In genomic region chr2:147027451-147027850, GRCh38 we compare ENCODE assay signal across 20 cellular contexts.
DNase-seq lines count a peak whose midpoint lies in the region; ATAC-seq lines count a peak whose summit lies in the region.
"Had no signal": no experiment of that assay in that cellular context is flagged by ENCODE, and none has a peak within 500 bp of the region (broad histone marks: within the 10 kb centered on the region; RNA-seq: fewer than 3 reads in every experiment).

No MANE protein-coding gene starts in this region.

- in situ Hi-C loops in GM23248 (cut with MboI): no loop called here

- DNase-seq in GM23248 (peak; percentile 5), adipocyte (ENCODE audit: low read depth) (no peak), fibroblast of peridontal ligament (ENCODE audit: extremely low read depth) (peak; percentile 55), NCI-H2171 treated with DMSO at 0.1 percent for 48 hours (lab: John Stamatoyannopoulos, UW) (no peak), DMS53 (lab: John Stamatoyannopoulos, UW) (no peak)
- no peak for DNase-seq in activated CD8-positive, alpha-beta memory T cell treated with anti-CD3 and anti-CD28 coated beads, Interleukin-2, amount 10 ng/mL, durations not matched to agents 7 days and 5 days
- DNase-seq: AML-193; CD4-positive, alpha-beta T cell; NCI-H1092; NCI-H1436; NCI-H187; NCI-H524 treated with DMSO at 0.1 percent for 48 hours; NCI-H774; PC-9; RPMI8226; SHP77 had no signal

- peaks cover 3% of the 10 kb centered on the region for H3K9me3 Mint-ChIP-seq in activated CD8-positive, alpha-beta memory T cell treated with anti-CD3 and anti-CD28 coated beads, Interleukin-2, amount 10 ng/mL, durations not matched to agents 7 days and 5 days (ENCODE audit: low read depth)

- H2AFZ ChIP-seq in GM23248: no peak overlapping the region
- H2AFZ ChIP-seq: GM23338, PC-9 had no signal

- H3F3A ChIP-seq in GM23248 (ENCODE audit: insufficient read depth): peaks cover 44% of the 10 kb centered on the region

- H3K79me2 ChIP-seq in GM23248 (ENCODE audit: insufficient read depth): no peaks in the 10 kb centered on the region

- no peaks in the 10 kb centered on the region for H3K9me3 ChIP-seq in GM23248 (ENCODE audit: low read depth)
- peaks cover 7% of the 10 kb centered on the region for H3K9me3 ChIP-seq in adipocyte (ENCODE audit: control insufficient read depth, low read length)
- H3K9me3 ChIP-seq in skeletal muscle satellite cell (replicated peaks; ENCODE audit: low read length): no peaks in the 10 kb centered on the region

- H3K9me2 ChIP-seq in GM23248 (ENCODE audit: insufficient read depth): no peaks in the 10 kb centered on the region

- H4K20me1 ChIP-seq in GM23248 (ENCODE audit: insufficient read depth): no peaks in the 10 kb centered on the region
- H4K20me1 ChIP-seq: BLaER1 treated with 17β-estradiol and CSF1 and Interleukin-3, amounts not matched to agents 10 nM and 100 nM had no signal

- WGBS in GM23248 (ENCODE audit: low coverage in 1 of 2, low lambda C conversion rate in 2 of 2, missing lambda C conversion rate in 2 of 2), 2 experiments: 5 to 8% methylated on average over 1 of the region's 1 CpG

- H3K27me3 ChIP-seq in GM23248 (replicated peaks; ENCODE audit: insufficient read depth): no peaks in the 10 kb centered on the region
- H3K27me3 ChIP-seq in adipocyte (replicated peaks; ENCODE audit: control insufficient read depth, insufficient read depth, low read length): no peaks in the 10 kb centered on the region
- H3K27me3 ChIP-seq in skeletal muscle satellite cell (ENCODE audit: control insufficient read depth, insufficient read depth, low read length): no peaks in the 10 kb centered on the region
- H3K27me3 ChIP-seq: BLaER1 treated with 17β-estradiol and CSF1 and Interleukin-3, amounts not matched to agents 10 nM and 100 nM had no signal

- H3K4me3 ChIP-seq in GM23248: no peak overlapping the region
- peak overlapping the region; percentile 34 for H3K4me3 ChIP-seq in adipocyte (ENCODE audit: low read length)
- no peak overlapping the region for H3K4me3 ChIP-seq in skeletal muscle satellite cell (ENCODE audit: low read length)
- H3K4me3 ChIP-seq: BLaER1 treated with 17β-estradiol and CSF1 and Interleukin-3, amounts not matched to agents 10 nM and 100 nM; GM23338; PC-9 had no signal

- H3K36me3 Mint-ChIP-seq in activated CD8-positive, alpha-beta memory T cell treated with anti-CD3 and anti-CD28 coated beads, Interleukin-2, amount 10 ng/mL, durations not matched to agents 7 days and 5 days: no peaks in the 10 kb centered on the region

- CTCF ChIA-PET in activated CD8-positive, alpha-beta memory T cell treated with anti-CD3 and anti-CD28 coated beads, Interleukin-2, amount 10 ng/mL, durations not matched to agents 7 days and 5 days (lab: Charles Lee): no interaction called here

- ATAC-seq in activated CD8-positive, alpha-beta memory T cell treated with anti-CD3 and anti-CD28 coated beads, Interleukin-2, amount 10 ng/mL, durations not matched to agents 7 days and 5 days: no peak
- ATAC-seq: GM23338 had no signal

- H3K4me1 ChIP-seq in GM23248 (ENCODE audit: insufficient read depth) (peaks cover 39% of the 10 kb centered on the region), adipocyte (ENCODE audit: control insufficient read depth, insufficient read depth, low read length) (peaks cover 35% of the 10 kb centered on the region), skeletal muscle satellite cell (ENCODE audit: control insufficient read depth, insufficient read depth, low read length) (peaks cover 46% of the 10 kb centered on the region)

- no peaks in the 10 kb centered on the region for H3K27me3 Mint-ChIP-seq in activated CD8-positive, alpha-beta memory T cell treated with anti-CD3 and anti-CD28 coated beads, Interleukin-2, amount 10 ng/mL, durations not matched to agents 7 days and 5 days

- no peaks in the 10 kb centered on the region for H3K4me1 Mint-ChIP-seq in activated CD8-positive, alpha-beta memory T cell treated with anti-CD3 and anti-CD28 coated beads, Interleukin-2, amount 10 ng/mL, durations not matched to agents 7 days and 5 days

- no peak overlapping the region for H3K4me3 Mint-ChIP-seq in activated CD8-positive, alpha-beta memory T cell treated with anti-CD3 and anti-CD28 coated beads, Interleukin-2, amount 10 ng/mL, durations not matched to agents 7 days and 5 days
- H3K4me3 Mint-ChIP-seq: CD4-positive, alpha-beta T cell; GM23338 had no signal

- no peaks in the 10 kb centered on the region for H3K36me3 ChIP-seq in GM23248 (ENCODE audit: low read depth)
- H3K36me3 ChIP-seq in adipocyte (ENCODE audit: control insufficient read depth, insufficient read depth, low read length, severe bottlenecking): no peaks in the 10 kb centered on the region
- no peaks in the 10 kb centered on the region for H3K36me3 ChIP-seq in skeletal muscle satellite cell (ENCODE audit: insufficient read depth, low read length)
- H3K36me3 ChIP-seq: BLaER1 treated with 17β-estradiol and CSF1 and Interleukin-3, amounts not matched to agents 10 nM and 100 nM had no signal

- H3K27ac ChIP-seq in GM23248: peak overlapping the region; percentile 88
- H3K27ac ChIP-seq: BLaER1 treated with 17β-estradiol and CSF1 and Interleukin-3, amounts not matched to agents 10 nM and 100 nM; HL-60; PC-9 had no signal

- no peak overlapping the region for H3K9ac ChIP-seq in GM23248
- peak overlapping the region; percentile 18 for H3K9ac ChIP-seq in adipocyte (ENCODE audit: low read length)
- no peak overlapping the region for H3K9ac ChIP-seq in skeletal muscle satellite cell (ENCODE audit: low read depth, low read length)
- H3K9ac ChIP-seq: BLaER1 treated with 17β-estradiol and CSF1 and Interleukin-3, amounts not matched to agents 10 nM and 100 nM had no signal

- H3K4me2 ChIP-seq in GM23248 (ENCODE audit: unreplicated experiment) (peak overlapping the region; percentile 56), skeletal muscle satellite cell (ENCODE audit: low read length) (peak overlapping the region; percentile 1)
- H3K4me2 ChIP-seq: BLaER1 treated with 17β-estradiol and CSF1 and Interleukin-3, amounts not matched to agents 10 nM and 100 nM; GM23338; PC-9 had no signal

- no peak overlapping the region for H3K27ac Mint-ChIP-seq in activated CD8-positive, alpha-beta memory T cell treated with anti-CD3 and anti-CD28 coated beads, Interleukin-2, amount 10 ng/mL, durations not matched to agents 7 days and 5 days
- H3K27ac Mint-ChIP-seq: CD4-positive, alpha-beta T cell; GM23338 had no signal

Comparison
In these comparisons a context has a peak if more than half of its experiments do, and no peak if none do; other contexts are left out.
1. DNase-seq: peak in GM23248 (single experiment) and fibroblast of peridontal ligament (single experiment); none in adipocyte (single experiment), NCI-H2171 treated with DMSO at 0.1 percent for 48 hours (single experiment), activated CD8-positive, alpha-beta memory T cell treated with anti-CD3 and anti-CD28 coated beads, Interleukin-2, amount 10 ng/mL, durations not matched to agents 7 days and 5 days (single experiment) and DMS53 (single experiment).